Comparison of ENCODE assay signal across 14 cellular contexts in the genomic region with DNA sequence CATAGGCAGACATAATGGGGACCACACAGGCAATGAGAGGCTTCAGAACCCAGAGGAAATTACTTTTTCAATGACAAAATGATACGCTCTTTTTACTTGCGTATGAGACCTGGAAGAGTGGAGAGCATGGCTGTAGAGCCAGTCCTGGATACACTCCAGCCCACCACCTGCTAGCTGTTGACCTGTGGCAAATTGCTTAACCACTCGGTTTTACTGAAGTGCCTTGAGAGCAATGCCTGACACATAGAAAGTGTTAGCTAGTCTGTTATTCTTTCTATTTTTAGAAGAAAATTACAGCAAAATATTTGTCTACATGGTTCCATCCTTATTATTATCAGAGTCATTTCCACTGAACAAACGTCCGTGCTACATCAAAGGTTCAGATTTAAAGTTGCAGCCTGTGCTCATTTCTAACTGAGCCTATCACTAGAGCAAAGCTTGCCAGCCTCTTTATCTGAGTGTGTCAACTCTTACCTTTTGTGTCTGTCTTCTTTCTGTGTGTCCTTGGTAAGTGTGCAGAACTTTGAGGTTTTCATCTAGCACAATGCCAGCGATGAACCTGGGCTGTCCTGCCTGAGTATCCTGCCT. TPM values are rescaled to one million over a fixed set of nuclear protein-coding genes. Genes with fewer than 3 reads are reported as not detected.
DNase-seq lines count a peak whose midpoint lies in the region; ATAC-seq and TF ChIP-seq lines count a peak whose summit lies in the region.
"Had no signal": no experiment of that assay in that cellular context is flagged by ENCODE, and none has a peak within 500 bp of the region (broad histone marks: within the 10 kb centered on the region; RNA-seq: fewer than 3 reads in every experiment).

No MANE protein-coding gene starts in this region.

- no peak for DNase-seq in natural killer cell treated with Interleukin-12 subunit alpha and Interleukin-12 subunit beta and Interleukin-15 and Interleukin-18, amount 100 ng/mL, for 72 hours (ENCODE audit: low spot score)
- no peak for DNase-seq in natural killer cell
- DNase-seq in NCI-H2227 treated with DMSO at 0.1 percent for 48 hours (lab: John Stamatoyannopoulos, UW): peak; percentile 88
- DNase-seq in central memory CD8-positive, alpha-beta T cell (ENCODE audit: low spot score in 2 of 2): no peak
- DNase-seq in stomach: peak; percentile 37
- no peak for DNase-seq in effector CD8-positive, alpha-beta T cell (lab: John Stamatoyannopoulos, UW)
- DNase-seq in GM19238 (ENCODE audit: insufficient read length, low spot score): no peak
- DNase-seq: activated CD4-positive, alpha-beta T cell treated with anti-CD3 and anti-CD28 coated beads for 4 hours; amygdala; NCI-H226 had no signal

- intact Hi-C loops in natural killer cell (cut with micrococcal nuclease) (no loop called here), stomach (cut with DNase I; ENCODE audit: low total_unique reads) (no loop called here)

- H3K9me3 Mint-ChIP-seq in natural killer cell treated with Interleukin-12 subunit alpha and Interleukin-12 subunit beta and Interleukin-15 and Interleukin-18, amount 100 ng/mL, for 72 hours: no peaks in the 10 kb centered on the region
- H3K9me3 Mint-ChIP-seq in natural killer cell: no peaks in the 10 kb centered on the region
- no peaks in the 10 kb centered on the region for H3K9me3 Mint-ChIP-seq in central memory CD8-positive, alpha-beta T cell

- H3K27ac Mint-ChIP-seq in natural killer cell treated with Interleukin-12 subunit alpha and Interleukin-12 subunit beta and Interleukin-15 and Interleukin-18, amount 100 ng/mL, for 72 hours: peak overlapping the region; percentile 18 to 47
- no peak overlapping the region for H3K27ac Mint-ChIP-seq in natural killer cell
- H3K27ac Mint-ChIP-seq in central memory CD8-positive, alpha-beta T cell (ENCODE audit: low read depth): peak overlapping the region; percentile 77

- H3K4me3 ChIP-seq in stomach: no peak overlapping the region
- H3K4me3 ChIP-seq: upper lobe of left lung had no signal

- WGBS in stomach, 5 donors: 56 to 77% (median 60%) methylated on average over 6 of the region's 6 CpGs

- H3K4me1 Mint-ChIP-seq in natural killer cell treated with Interleukin-12 subunit alpha and Interleukin-12 subunit beta and Interleukin-15 and Interleukin-18, amount 100 ng/mL, for 72 hours (ENCODE audit: low read depth in 2 of 2): peaks cover 46 to 51% of the 10 kb centered on the region in 2 donors
- H3K4me1 Mint-ChIP-seq in natural killer cell: peaks cover 30 to 31% of the 10 kb centered on the region in 2 donors
- H3K4me1 Mint-ChIP-seq in central memory CD8-positive, alpha-beta T cell: peaks cover 67% of the 10 kb centered on the region

- H3K27me3 ChIP-seq in stomach: no peaks in the 10 kb centered on the region
- H3K27me3 ChIP-seq: upper lobe of left lung had no signal

- no peak for TF ChIP-seq CTCF in natural killer cell (IDR thresholded peaks at IDR 0.05)
- no peak for TF ChIP-seq CTCF in stomach (IDR thresholded peaks at IDR 0.05)

- no peak for TF ChIP-seq EP300 in stomach (IDR thresholded peaks at IDR 0.05)

- peaks cover 0 to 26% (median 18%) of the 10 kb centered on the region in 4 donors for H3K36me3 ChIP-seq in stomach

- no peak overlapping the region for H3K4me3 Mint-ChIP-seq in natural killer cell treated with Interleukin-12 subunit alpha and Interleukin-12 subunit beta and Interleukin-15 and Interleukin-18, amount 100 ng/mL, for 72 hours
- no peak overlapping the region for H3K4me3 Mint-ChIP-seq in natural killer cell
- peak overlapping the region; percentile 55 for H3K4me3 Mint-ChIP-seq in central memory CD8-positive, alpha-beta T cell

- TF ChIP-seq POLR2A in stomach (IDR thresholded peaks at IDR 0.05): no peak

- H3K36me3 Mint-ChIP-seq in natural killer cell treated with Interleukin-12 subunit alpha and Interleukin-12 subunit beta and Interleukin-15 and Interleukin-18, amount 100 ng/mL, for 72 hours: peaks cover 17% of the 10 kb centered on the region
- peaks cover 6% of the 10 kb centered on the region for H3K36me3 Mint-ChIP-seq in natural killer cell
- peaks cover 24% of the 10 kb centered on the region for H3K36me3 Mint-ChIP-seq in central memory CD8-positive, alpha-beta T cell (ENCODE audit: insufficient read depth)

- ATAC-seq in natural killer cell treated with Interleukin-12 subunit alpha and Interleukin-12 subunit beta and Interleukin-15 and Interleukin-18, amount 100 ng/mL, for 72 hours: no peak
- no peak for ATAC-seq in natural killer cell
- no peak for ATAC-seq in central memory CD8-positive, alpha-beta T cell (replicated peaks; ENCODE audit: extremely low read depth, poor library complexity, severe bottlenecking)
- no peak for ATAC-seq in HG02571 (IDR thresholded peaks at IDR 0.05; ENCODE audit: unreplicated experiment)

- no peaks in the 10 kb centered on the region for H3K27me3 Mint-ChIP-seq in natural killer cell treated with Interleukin-12 subunit alpha and Interleukin-12 subunit beta and Interleukin-15 and Interleukin-18, amount 100 ng/mL, for 72 hours
- H3K27me3 Mint-ChIP-seq in natural killer cell (ENCODE audit: low read depth in 2 of 2): no peaks in the 10 kb centered on the region
- no peaks in the 10 kb centered on the region for H3K27me3 Mint-ChIP-seq in central memory CD8-positive, alpha-beta T cell

- H3K9me3 ChIP-seq in stomach: no peaks in the 10 kb centered on the region
- H3K9me3 ChIP-seq: upper lobe of left lung had no signal

- H3K4me1 ChIP-seq in stomach: peaks cover 0 to 39% (median 9%) of the 10 kb centered on the region in 4 donors

- no peak overlapping the region for H3K27ac ChIP-seq in stomach
- H3K27ac ChIP-seq: upper lobe of left lung had no signal

RNA-seq across cellular contexts. Expression of gene GPR183, which starts 9.6 kb away (rescaled TPM):
- 10 to 100 TPM in 1 of 2 donors, 1 to 10 TPM in 1; 5.4 to 10.2 TPM for total RNA-seq in natural killer cell treated with Interleukin-12 subunit alpha and Interleukin-12 subunit beta and Interleukin-15 and Interleukin-18, amount 100 ng/mL, for 72 hours
- 10 to 100 TPM; 20.0 to 47.0 (median 41.1) TPM for total RNA-seq in natural killer cell
- 10 to 100 TPM in 4 of 5 donors, under 1 TPM in 1; 0.58 to 24.4 (median 16.4) TPM for total RNA-seq in stomach
- 1 to 10 TPM; 3.0 to 5.8 (median 4.5) TPM for polyA plus RNA-seq in stomach
- total RNA-seq: SK-MEL-5 had no signal

RNA-seq across cellular contexts. Expression of gene GPR18, which starts 58.6 kb away (rescaled TPM):
- total RNA-seq in natural killer cell treated with Interleukin-12 subunit alpha and Interleukin-12 subunit beta and Interleukin-15 and Interleukin-18, amount 100 ng/mL, for 72 hours: 10 to 100 TPM; 13.0 to 20.6 TPM
- 10 to 100 TPM; 11.4 to 41.7 (median 25.5) TPM for total RNA-seq in natural killer cell
- total RNA-seq in stomach: not detected
- polyA plus RNA-seq in stomach: under 1 TPM in 2 of 3 donors, not detected in 1; 0.68 to 0.76 TPM
- total RNA-seq: epithelial cell of proximal tubule had no signal

Comparison
In these comparisons a context has a peak if more than half of its experiments do, and no peak if none do; other contexts are left out.
1. H3K27ac Mint-ChIP-seq: peak in natural killer cell treated with Interleukin-12 subunit alpha and Interleukin-12 subunit beta and Interleukin-15 and Interleukin-18, amount 100 ng/mL, for 72 hours (2 of 2) and central memory CD8-positive, alpha-beta T cell (single experiment); none in natural killer cell (0 of 2).
2. DNase-seq: peak in NCI-H2227 treated with DMSO at 0.1 percent for 48 hours (single experiment) and stomach (single experiment); none in natural killer cell treated with Interleukin-12 subunit alpha and Interleukin-12 subunit beta and Interleukin-15 and Interleukin-18, amount 100 ng/mL, for 72 hours (single experiment), natural killer cell (single experiment), central memory CD8-positive, alpha-beta T cell (0 of 2), effector CD8-positive, alpha-beta T cell (single experiment) and GM19238 (single experiment).
3. RNA of gene GPR18, which starts 58.6 kb away (total RNA-seq): 11.4 to 41.7 TPM in natural killer cell and 13.0 to 20.6 TPM in natural killer cell treated with Interleukin-12 subunit alpha and Interleukin-12 subunit beta and Interleukin-15 and Interleukin-18, amount 100 ng/mL, for 72 hours; not detected in stomach; every median in the first group is over 10 times any median in the second.